9 cellular contexts compared by ENCODE assay signal in the genomic region with DNA sequence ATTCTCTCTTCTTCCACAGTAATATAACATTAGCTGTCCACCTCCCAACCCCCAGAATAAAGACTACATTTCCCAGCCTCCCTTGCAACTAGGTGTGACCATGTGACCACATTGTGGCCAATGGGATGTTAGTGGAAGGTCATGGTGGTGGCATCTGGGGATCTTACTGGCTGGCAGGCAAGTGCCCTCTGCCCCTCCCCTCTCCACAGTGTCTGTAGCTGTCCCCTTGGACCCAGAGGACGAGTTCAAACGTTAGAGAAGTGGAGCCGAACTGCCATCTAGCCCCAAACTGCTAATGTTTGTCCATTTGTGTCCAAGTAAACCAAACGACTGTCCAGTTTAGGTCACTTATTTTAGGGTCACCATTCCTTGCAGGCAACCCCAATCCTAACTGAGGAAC. TPM values are rescaled to one million over a fixed set of nuclear protein-coding genes. Genes with fewer than 3 reads are reported as not detected.
DNase-seq lines count a peak whose midpoint lies in the region; ATAC-seq, FAIRE-seq and TF ChIP-seq lines count a peak whose summit lies in the region.
"Had no signal": no experiment of that assay in that cellular context is flagged by ENCODE, and none has a peak within 500 bp of the region (broad histone marks: within the 10 kb centered on the region; RNA-seq: fewer than 3 reads in every experiment).

No MANE protein-coding gene starts in this region.

- H3K9me3 ChIP-seq in HEK293 (ENCODE audit: control insufficient read depth, insufficient read depth, low read depth, low read length) = no peaks in the 10 kb centered on the region
- no peaks in the 10 kb centered on the region for H3K9me3 ChIP-seq in RWPE2 (ENCODE audit: severe bottlenecking)
- H3K9me3 ChIP-seq in H1 (ENCODE audit: insufficient read depth in 2 of 2, low read depth in 1 of 2, low read length in 1 of 2) = no peaks in the 10 kb centered on the region

- H3K27ac ChIP-seq in HEK293 (ENCODE audit: extremely low read depth, low read depth, low read length) = no peak overlapping the region
- no peak overlapping the region for H3K27ac ChIP-seq in RWPE2 (ENCODE audit: poor library complexity, severe bottlenecking)
- H3K27ac ChIP-seq in H1 (ENCODE audit: low read depth, low read length) = no peak overlapping the region

- no peak overlapping the region for H2BK120ac ChIP-seq in H1 (replicated peaks; ENCODE audit: low read depth, low read length)

- peak overlapping the region; percentile 23 to 43; a peak in 3 of 4 replicates for H3K4me2 ChIP-seq in H1 (ENCODE audit: insufficient read depth in 1 of 2, low read depth in 2 of 2, low read length in 2 of 2)

- no peak overlapping the region for H3K4ac ChIP-seq in H1 (replicated peaks; ENCODE audit: insufficient read length, low read depth, low read length)

- no peak overlapping the region for H2BK15ac ChIP-seq in H1 (ENCODE audit: low read length)

- H3K79me2 ChIP-seq in H1 (ENCODE audit: control insufficient read depth in 1 of 2, insufficient read depth in 2 of 2, low read length in 2 of 2) = no peaks in the 10 kb centered on the region

- POLR2A ChIA-PET in HEK293 (lab: Yijun Ruan, JAX) = no interaction called here
- POLR2A ChIA-PET in H1 (lab: Charles Lee; ENCODE audit: partially characterized antibody) = interaction anchor here (0.9 to 1.3 kb wide), 2 partner anchors 9 to 91 kb away, joined by 3 read pairs; no protein-coding TSS in a partner anchor

- no peak for TF ChIP-seq POLR2A in H1 (IDR thresholded peaks at IDR 0.05; ENCODE audit: control extremely low read depth in 1 of 2, low read depth in 2 of 2, low read length in 2 of 2)

- no peak overlapping the region for H3K56ac ChIP-seq in H1 (replicated peaks; ENCODE audit: insufficient read length, low read depth, low read length)

- ATAC-seq in RWPE2 (ENCODE audit: low read depth) (peak; percentile 93), GM18909 (IDR thresholded peaks at IDR 0.05; ENCODE audit: poor library complexity, unreplicated experiment) (no peak)

- no peak overlapping the region for H2BK20ac ChIP-seq in H1 (ENCODE audit: low read length)

- no peak overlapping the region for H3K4me3 ChIP-seq in HEK293 (ENCODE audit: low read depth, low read length)
- no peak overlapping the region for H3K4me3 ChIP-seq in RWPE2 (ENCODE audit: severe bottlenecking)
- no peak overlapping the region for H3K4me3 ChIP-seq in H1 (ENCODE audit: extremely low read depth in 1 of 4, insufficient read depth in 2 of 4, low read depth in 3 of 4, low read length in 4 of 4)

- H4K20me1 ChIP-seq in H1 (replicated peaks in 1 of 2; ENCODE audit: control insufficient read depth in 1 of 2, insufficient read depth in 2 of 2, low read length in 2 of 2) = no peaks in the 10 kb centered on the region

- CTCF ChIA-PET in HEK293 (lab: Yijun Ruan, JAX) = interaction anchor here (0.6 to 3.4 kb wide), 2 partner anchors 10 to 204 kb away, joined by 3 to 29 read pairs; no protein-coding TSS in a partner anchor
- CTCF ChIA-PET in H1 (lab: Charles Lee; ENCODE audit: partially characterized antibody) = interaction anchor here (0.6 to 3.3 kb wide), 5 partner anchors 11 to 1154 kb away, joined by 3 to 16 read pairs (median 4); partner anchors contain the start of gene TAF1C

- H2BK5ac ChIP-seq in H1 (ENCODE audit: low read depth, low read length) = no peak overlapping the region

- no peak overlapping the region for H4K8ac ChIP-seq in H1 (ENCODE audit: extremely low read depth, insufficient read depth, low read length)

- H4K5ac ChIP-seq in H1 (ENCODE audit: insufficient read length, low read depth, low read length) = no peak overlapping the region

- no peaks in the 10 kb centered on the region for H3K27me3 ChIP-seq in RWPE2 (ENCODE audit: insufficient read depth, poor library complexity, severe bottlenecking)
- H3K27me3 ChIP-seq in H1 (replicated peaks in 1 of 4; ENCODE audit: control insufficient read depth in 3 of 4, extremely low read depth in 1 of 4, insufficient read depth in 3 of 4, low read length in 3 of 4) = peaks cover 0 to 3% (median 0%) of the 10 kb centered on the region in 4 experiments; a peak in 1 of 7 replicates

- peak; percentile 99 for FAIRE-seq in H1 (lab: Jason Lieb, UNC)
- FAIRE-seq in D721Med (lab: Jason Lieb, UNC) = no peak

- peak overlapping the region; percentile 99 for H2AFZ ChIP-seq in H1 (ENCODE audit: low read length)

- no peaks in the 10 kb centered on the region for H3K79me1 ChIP-seq in H1 (ENCODE audit: low read depth, low read length)

- no peak overlapping the region for H2AK5ac ChIP-seq in H1 (ENCODE audit: low read depth, low read length)

- H3K9ac ChIP-seq in H1 (replicated peaks in 1 of 4; ENCODE audit: extremely low read depth in 1 of 4, low read depth in 3 of 4, low read length in 3 of 4) = no peak overlapping the region

- H3K18ac ChIP-seq in H1 (ENCODE audit: extremely low read depth, low read length) = no peak overlapping the region

- H3K23ac ChIP-seq in H1 (ENCODE audit: insufficient read length) = no peak overlapping the region

- TF ChIP-seq CTCF in HEK293 (tag by site-specific recombination; IDR thresholded peaks at IDR 0.05) (no peak), RWPE2 (IDR thresholded peaks at IDR 0.05; ENCODE audit: poor library complexity, severe bottlenecking) (no peak), H1 (IDR thresholded peaks at IDR 0.05; ENCODE audit: control extremely low read depth in 1 of 3, insufficient read depth in 1 of 3, low read depth in 1 of 3, low read length in 3 of 3) (no peak), D721Med (IDR thresholded peaks at IDR 0.05; ENCODE audit: insufficient read depth, missing control alignments) (no peak)

- no peak overlapping the region for H2BK12ac ChIP-seq in H1 (ENCODE audit: low read depth, low read length)

- 37% methylated on average over 4 of the region's 4 CpGs; no CpG with 5 or more reads in 1 of the 2 experiments for WGBS in H1 (ENCODE audit: extremely low coverage in 1 of 2, insufficient coverage in 1 of 2, insufficient read length in 1 of 2, insufficient replicate concordance in 2 of 2, low coverage in 1 of 2, low lambda C conversion rate in 2 of 2, missing lambda C conversion rate in 1 of 2), 2 experiments

- H3K36me3 ChIP-seq in HEK293 (ENCODE audit: control insufficient read depth in 2 of 2, insufficient read depth in 1 of 2, low read length in 2 of 2) = no peaks in the 10 kb centered on the region
- no peaks in the 10 kb centered on the region for H3K36me3 ChIP-seq in RWPE2 (ENCODE audit: low read depth)
- H3K36me3 ChIP-seq in H1 (ENCODE audit: control insufficient read depth in 2 of 4, insufficient read depth in 4 of 4, low read length in 3 of 4) = no peaks in the 10 kb centered on the region

- H3K4me1 ChIP-seq in HEK293 (ENCODE audit: control insufficient read depth, insufficient read depth, low read length) (no peaks in the 10 kb centered on the region), RWPE2 (ENCODE audit: insufficient read depth, poor library complexity, severe bottlenecking) (no peaks in the 10 kb centered on the region), H1 (replicated peaks in 1 of 4; ENCODE audit: control insufficient read depth in 3 of 4, insufficient read depth in 4 of 4, low read length in 3 of 4) (peaks cover 0 to 2% (median 0%) of the 10 kb centered on the region in 4 experiments; a peak in 2 of 7 replicates)

- TF ChIP-seq RAD21 in H1 (IDR thresholded peaks at IDR 0.05 in 1 of 2, conservative IDR thresholded peaks at IDR 0.05 in 1 of 2; ENCODE audit: low read depth in 2 of 2, low read length in 2 of 2) = no peak

- 0 out of 2 replicates have a peak, but pooled peaks cover 2% of the 10 kb centered on the region for H3K23me2 ChIP-seq in H1 (ENCODE audit: low read depth, low read length)

- DNase-seq in DMS114 treated with DMSO at 0.1 percent for 48 hours (lab: John Stamatoyannopoulos, UW; ENCODE audit: unreplicated experiment) (peak; percentile 34), RWPE2 (ENCODE audit: low spot score) (no peak), H1 (ENCODE audit: low read depth in 1 of 2, low spot score in 2 of 2) (peak in 1 of 2 experiments; percentile 68), midbrain (lab: John Stamatoyannopoulos, UW) (peak; percentile 81), D721Med (ENCODE audit: insufficient read length, low spot score) (no peak), NCI-H1694 treated with DMSO at 0.1 percent for 48 hours (lab: John Stamatoyannopoulos, UW) (no peak)

- TF ChIP-seq EP300 in H1 (IDR thresholded peaks at IDR 0.05; ENCODE audit: borderline replicate concordance in 1 of 2, low read depth in 2 of 2, low read length in 2 of 2) = no peak

- H4K91ac ChIP-seq in H1 (replicated peaks; ENCODE audit: insufficient read length, low read length) = no peak overlapping the region

- H3K14ac ChIP-seq in H1 (ENCODE audit: insufficient read length) = no peak overlapping the region

TF ChIP-seq in HEK293, 187 proteins besides CTCF, POLR2A, EP300 and RAD21 (continues in another document):
- TF ChIP-seq ZNF76 (tag by site-specific recombination; IDR thresholded peaks at IDR 0.05; ENCODE audit: borderline replicate concordance, low read depth) (peak; percentile 44; the same call in 1 of the 2 replicates), ZNF292 (tag by site-specific recombination; IDR thresholded peaks at IDR 0.05; ENCODE audit: borderline replicate concordance, low read depth) (no peak), ZNF140 (tag by site-specific recombination; IDR thresholded peaks at IDR 0.05) (no peak)

RNA-seq across cellular contexts. Expression of gene KCNG4, which starts 26.6 kb away (rescaled TPM):
- total RNA-seq in H1 (2021; fragmentation: NEBNext Ultra II Directional; extraction: Animal tissue kit (Norgen Biotek cat#: 25700)) = not detected in 2 replicates
- not detected in 2 replicates for polyA plus RNA-seq in H1 (2011; rRNA removed)
- polyA plus RNA-seq in H1 (2011; cell fraction: cytosol; rRNA removed) = not detected
- polyA plus RNA-seq in H1 (2011; cell fraction: nucleus; rRNA removed) = not detected
- polyA plus RNA-seq in H1 (2012, experiment 1 of 2) = not detected in 4 replicates
- not detected for polyA plus RNA-seq in H1 (2012, experiment 2 of 2)
- polyA plus RNA-seq in H1 (2013, experiment 1 of 2) = not detected
- not detected for polyA plus RNA-seq in H1 (2013, experiment 2 of 2)
- polyA minus RNA-seq in H1 (2011; rRNA and poly(A)+ RNA removed) = 0.02 TPM in 1 of 2 replicates, not detected in the other
- polyA minus RNA-seq in H1 (2011; cell fraction: cytosol; rRNA and poly(A)+ RNA removed) = not detected
- polyA minus RNA-seq in H1 (2011; cell fraction: nucleus; rRNA and poly(A)+ RNA removed) = not detected
- total RNA-seq: kidney epithelial cell had no signal

RNA-seq across cellular contexts. Expression of gene WFDC1, which starts 28.2 kb away (rescaled TPM):
- total RNA-seq in H1 (2021; fragmentation: NEBNext Ultra II Directional; extraction: Animal tissue kit (Norgen Biotek cat#: 25700)) = 1.1 and 1.6 TPM in 2 replicates
- 0.52 and 0.70 TPM in 2 replicates for polyA plus RNA-seq in H1 (2011; rRNA removed)
- polyA plus RNA-seq in H1 (2011; cell fraction: cytosol; rRNA removed) = 0.61 TPM
- polyA plus RNA-seq in H1 (2011; cell fraction: nucleus; rRNA removed) = 0.64 TPM
- polyA plus RNA-seq in H1 (2012, experiment 1 of 2) = 0.36 to 1.2 TPM (median 0.46 TPM) in 4 replicates
- 0.22 TPM for polyA plus RNA-seq in H1 (2012, experiment 2 of 2)
- polyA plus RNA-seq in H1 (2013, experiment 1 of 2) = 0.71 TPM
- polyA plus RNA-seq in H1 (2013, experiment 2 of 2) = 0.99 TPM
- polyA minus RNA-seq in H1 (2011; rRNA and poly(A)+ RNA removed) = not detected in 2 replicates
- not detected for polyA minus RNA-seq in H1 (2011; cell fraction: cytosol; rRNA and poly(A)+ RNA removed)
- polyA minus RNA-seq in H1 (2011; cell fraction: nucleus; rRNA and poly(A)+ RNA removed) = not detected

Comparison
In these comparisons a context has a peak if more than half of its experiments do, and no peak if none do; other contexts are left out.
1. DNase-seq: peak in DMS114 treated with DMSO at 0.1 percent for 48 hours (single experiment) and midbrain (single experiment); none in RWPE2 (single experiment), D721Med (single experiment) and NCI-H1694 treated with DMSO at 0.1 percent for 48 hours (single experiment).